In genomic region chr17:75565618-75566017, GRCh38 we compare ENCODE assay signal across 21 cellular contexts. TPM values are rescaled to one million over a fixed set of nuclear protein-coding genes. Genes with fewer than 3 reads are reported as not detected.
DNase-seq lines count a peak whose midpoint lies in the region; ATAC-seq, FAIRE-seq and TF ChIP-seq lines count a peak whose summit lies in the region.
"Had no signal": no experiment of that assay in that cellular context is flagged by ENCODE, and none has a peak within 500 bp of the region (broad histone marks: within the 10 kb centered on the region; RNA-seq: fewer than 3 reads in every experiment).

No MANE protein-coding gene starts in this region.

- peak overlapping the region; percentile 29 to 52 for H3K27ac Mint-ChIP-seq in natural killer cell
- peak overlapping the region in 1 of 2 donors; percentile 57 for H3K27ac Mint-ChIP-seq in natural killer cell treated with Interleukin-12 subunit alpha and Interleukin-12 subunit beta and Interleukin-15 and Interleukin-18, amount 100 ng/mL, for 72 hours
- peak overlapping the region; percentile 67 for H3K27ac Mint-ChIP-seq in neural progenitor cell
- H3K27ac Mint-ChIP-seq in T-helper 2 cell treated with Interferon-gamma antibody and Interleukin-4, amounts not matched to agents 5 μg/mL and 100 μg/mL, for 36 hours: no peak overlapping the region
- H3K27ac Mint-ChIP-seq in activated CD8-positive, alpha-beta memory T cell treated with anti-CD3 and anti-CD28 coated beads, Interleukin-2, amount 10 ng/mL, durations not matched to agents 7 days and 5 days: no peak overlapping the region
- H3K27ac Mint-ChIP-seq: HFFc6 had no signal

- no peaks in the 10 kb centered on the region for H3K27me3 Mint-ChIP-seq in natural killer cell (ENCODE audit: low read depth in 2 of 2)
- no peaks in the 10 kb centered on the region for H3K27me3 Mint-ChIP-seq in natural killer cell treated with Interleukin-12 subunit alpha and Interleukin-12 subunit beta and Interleukin-15 and Interleukin-18, amount 100 ng/mL, for 72 hours
- no peaks in the 10 kb centered on the region for H3K27me3 Mint-ChIP-seq in neural progenitor cell (ENCODE audit: insufficient read depth, low read depth)
- H3K27me3 Mint-ChIP-seq in T-helper 2 cell treated with Interferon-gamma antibody and Interleukin-4, amounts not matched to agents 5 μg/mL and 100 μg/mL, for 36 hours (ENCODE audit: low read depth): no peaks in the 10 kb centered on the region
- no peaks in the 10 kb centered on the region for H3K27me3 Mint-ChIP-seq in activated CD8-positive, alpha-beta memory T cell treated with anti-CD3 and anti-CD28 coated beads, Interleukin-2, amount 10 ng/mL, durations not matched to agents 7 days and 5 days

- no peaks in the 10 kb centered on the region for H3F3A ChIP-seq in neural progenitor cell (ENCODE audit: low read depth)

- no peak overlapping the region for H3K9ac ChIP-seq in neural progenitor cell

- H4K20me1 ChIP-seq in neural progenitor cell (ENCODE audit: low read depth): no peaks in the 10 kb centered on the region

- no peak overlapping the region for H3K27ac ChIP-seq in neural progenitor cell
- H3K27ac ChIP-seq: HL-60 had no signal

- H3K4me3 Mint-ChIP-seq in natural killer cell (no peak overlapping the region), neural progenitor cell (no peak overlapping the region)
- no peak overlapping the region for H3K4me3 Mint-ChIP-seq in natural killer cell treated with Interleukin-12 subunit alpha and Interleukin-12 subunit beta and Interleukin-15 and Interleukin-18, amount 100 ng/mL, for 72 hours
- no peak overlapping the region for H3K4me3 Mint-ChIP-seq in T-helper 2 cell treated with Interferon-gamma antibody and Interleukin-4, amounts not matched to agents 5 μg/mL and 100 μg/mL, for 36 hours
- H3K4me3 Mint-ChIP-seq in activated CD8-positive, alpha-beta memory T cell treated with anti-CD3 and anti-CD28 coated beads, Interleukin-2, amount 10 ng/mL, durations not matched to agents 7 days and 5 days: no peak overlapping the region
- H3K4me3 Mint-ChIP-seq: CD14-positive monocyte, HFFc6 had no signal

- intact Hi-C loops in natural killer cell (cut with micrococcal nuclease): no loop called here

- no peak overlapping the region for H2AFZ ChIP-seq in neural progenitor cell (replicated peaks)

- TF ChIP-seq CTCF in natural killer cell (IDR thresholded peaks at IDR 0.05): no peak
- TF ChIP-seq CTCF in bronchial epithelial cell (IDR thresholded peaks at IDR 0.05; ENCODE audit: insufficient read depth, low read length, severe bottlenecking): no peak
- TF ChIP-seq CTCF in neural progenitor cell (IDR thresholded peaks at IDR 0.05): no peak

- H3K36me3 Mint-ChIP-seq in natural killer cell: no peaks in the 10 kb centered on the region
- no peaks in the 10 kb centered on the region for H3K36me3 Mint-ChIP-seq in natural killer cell treated with Interleukin-12 subunit alpha and Interleukin-12 subunit beta and Interleukin-15 and Interleukin-18, amount 100 ng/mL, for 72 hours
- no peaks in the 10 kb centered on the region for H3K36me3 Mint-ChIP-seq in neural progenitor cell
- H3K36me3 Mint-ChIP-seq in T-helper 2 cell treated with Interferon-gamma antibody and Interleukin-4, amounts not matched to agents 5 μg/mL and 100 μg/mL, for 36 hours (ENCODE audit: low read depth): no peaks in the 10 kb centered on the region
- H3K36me3 Mint-ChIP-seq in activated CD8-positive, alpha-beta memory T cell treated with anti-CD3 and anti-CD28 coated beads, Interleukin-2, amount 10 ng/mL, durations not matched to agents 7 days and 5 days: no peaks in the 10 kb centered on the region
- H3K36me3 Mint-ChIP-seq: CD14-positive monocyte had no signal

- H3K9me3 Mint-ChIP-seq in natural killer cell (no peaks in the 10 kb centered on the region), neural progenitor cell (no peaks in the 10 kb centered on the region)
- no peaks in the 10 kb centered on the region for H3K9me3 Mint-ChIP-seq in natural killer cell treated with Interleukin-12 subunit alpha and Interleukin-12 subunit beta and Interleukin-15 and Interleukin-18, amount 100 ng/mL, for 72 hours
- H3K9me3 Mint-ChIP-seq in T-helper 2 cell treated with Interferon-gamma antibody and Interleukin-4, amounts not matched to agents 5 μg/mL and 100 μg/mL, for 36 hours: no peaks in the 10 kb centered on the region
- H3K9me3 Mint-ChIP-seq in activated CD8-positive, alpha-beta memory T cell treated with anti-CD3 and anti-CD28 coated beads, Interleukin-2, amount 10 ng/mL, durations not matched to agents 7 days and 5 days (ENCODE audit: low read depth): no peaks in the 10 kb centered on the region
- H3K9me3 Mint-ChIP-seq: CD14-positive monocyte, HFFc6 had no signal

- no peak for ATAC-seq in natural killer cell
- ATAC-seq in natural killer cell treated with Interleukin-12 subunit alpha and Interleukin-12 subunit beta and Interleukin-15 and Interleukin-18, amount 100 ng/mL, for 72 hours: no peak
- ATAC-seq in GM18519 (IDR thresholded peaks at IDR 0.05; ENCODE audit: low FRiP score, unreplicated experiment): no peak
- no peak for ATAC-seq in activated CD8-positive, alpha-beta memory T cell treated with anti-CD3 and anti-CD28 coated beads, Interleukin-2, amount 10 ng/mL, durations not matched to agents 7 days and 5 days

- H3K4me3 ChIP-seq in bronchial epithelial cell (ENCODE audit: low read depth, low read length) (no peak overlapping the region), neural progenitor cell (no peak overlapping the region)

- no peaks in the 10 kb centered on the region for H3K9me3 ChIP-seq in neural progenitor cell (ENCODE audit: low read depth)

- no peaks in the 10 kb centered on the region for H3K4me1 ChIP-seq in neural progenitor cell

- no peak overlapping the region for H3K4me2 ChIP-seq in neural progenitor cell

- H3K36me3 ChIP-seq in bronchial epithelial cell (ENCODE audit: control insufficient read depth, insufficient read depth, low read length) (peaks cover 16% of the 10 kb centered on the region), neural progenitor cell (no peaks in the 10 kb centered on the region)

- FAIRE-seq in bronchial epithelial cell (lab: Jason Lieb, UNC): peak; percentile 83

- H3K27me3 ChIP-seq in bronchial epithelial cell (ENCODE audit: control insufficient read depth, insufficient read depth, low read length) (no peaks in the 10 kb centered on the region), neural progenitor cell (no peaks in the 10 kb centered on the region)

- H3K4me1 Mint-ChIP-seq in natural killer cell (peaks cover 0 to 6% of the 10 kb centered on the region in 2 donors), neural progenitor cell (peaks cover 15% of the 10 kb centered on the region)
- H3K4me1 Mint-ChIP-seq in natural killer cell treated with Interleukin-12 subunit alpha and Interleukin-12 subunit beta and Interleukin-15 and Interleukin-18, amount 100 ng/mL, for 72 hours (ENCODE audit: low read depth in 2 of 2): peaks cover 0 to 8% of the 10 kb centered on the region in 2 donors
- H3K4me1 Mint-ChIP-seq in T-helper 2 cell treated with Interferon-gamma antibody and Interleukin-4, amounts not matched to agents 5 μg/mL and 100 μg/mL, for 36 hours (ENCODE audit: low read depth): no peaks in the 10 kb centered on the region
- peaks cover under 1% of the 10 kb centered on the region for H3K4me1 Mint-ChIP-seq in activated CD8-positive, alpha-beta memory T cell treated with anti-CD3 and anti-CD28 coated beads, Interleukin-2, amount 10 ng/mL, durations not matched to agents 7 days and 5 days

- no peak for DNase-seq in natural killer cell
- DNase-seq in natural killer cell treated with Interleukin-12 subunit alpha and Interleukin-12 subunit beta and Interleukin-15 and Interleukin-18, amount 100 ng/mL, for 72 hours (ENCODE audit: low spot score): no peak
- no peak for DNase-seq in bronchial epithelial cell (ENCODE audit: low read depth)
- DNase-seq in neural progenitor cell (ENCODE audit: low spot score): no peak
- DNase-seq in D341Med (ENCODE audit: low spot score): no peak
- DNase-seq in T-helper 2 cell treated with Interferon-gamma antibody and Interleukin-4, amounts not matched to agents 5 μg/mL and 100 μg/mL, for 36 hours (ENCODE audit: low spot score): no peak
- DNase-seq in activated CD8-positive, alpha-beta memory T cell treated with anti-CD3 and anti-CD28 coated beads, Interleukin-2, amount 10 ng/mL, durations not matched to agents 7 days and 5 days: no peak
- DNase-seq: GF-D8, H7, KBM-7, NCI-H1048, NCI-H1417 treated with DMSO at 0.1 percent for 48 hours, NCI-H187 treated with DMSO at 0.1 percent for 48 hours, NCI-H2107, NCI-H446 treated with DMSO at 0.1 percent for 48 hours, NCI-H526 treated with DMSO at 0.1 percent for 48 hours, OCI-M1 had no signal

- CTCF ChIA-PET in activated CD8-positive, alpha-beta memory T cell treated with anti-CD3 and anti-CD28 coated beads, Interleukin-2, amount 10 ng/mL, durations not matched to agents 7 days and 5 days (lab: Charles Lee): interaction anchor here (0.8 to 1.0 kb wide), 2 partner anchors 23 to 67 kb away, joined by 3 read pairs; partner anchors contain the start of gene SMIM5

- H3K79me2 ChIP-seq in neural progenitor cell (ENCODE audit: low read depth): no peaks in the 10 kb centered on the region

RNA-seq across cellular contexts. Expression of gene MYO15B, which starts 22.0 kb away (rescaled TPM):
- 100 to 1,000 TPM; 336 to 372 (median 339) TPM for total RNA-seq in natural killer cell
- 10 to 100 TPM; 49.0 to 66.7 TPM for total RNA-seq in natural killer cell treated with Interleukin-12 subunit alpha and Interleukin-12 subunit beta and Interleukin-15 and Interleukin-18, amount 100 ng/mL, for 72 hours
- total RNA-seq in bronchial epithelial cell: 1.6 and 3.6 TPM in 2 replicates
- total RNA-seq in neural progenitor cell (ENCODE audit: low replicate concordance): 10.2 and 17.1 TPM in 2 replicates
- total RNA-seq in activated CD8-positive, alpha-beta memory T cell treated with anti-CD3 and anti-CD28 coated beads, Interleukin-2, amount 10 ng/mL, durations not matched to agents 7 days and 5 days: 10 to 100 TPM; 12.4 to 25.6 TPM

RNA-seq across cellular contexts. Expression of gene LLGL2, which starts 40.1 kb away (rescaled TPM):
- 100 to 1,000 TPM; 229 to 302 (median 244) TPM for total RNA-seq in natural killer cell
- total RNA-seq in natural killer cell treated with Interleukin-12 subunit alpha and Interleukin-12 subunit beta and Interleukin-15 and Interleukin-18, amount 100 ng/mL, for 72 hours: 10 to 100 TPM; 21.4 to 34.1 TPM
- 44.5 and 63.9 TPM in 2 replicates for total RNA-seq in bronchial epithelial cell
- 16.6 and 60.2 TPM in 2 replicates for total RNA-seq in neural progenitor cell (ENCODE audit: low replicate concordance)
- total RNA-seq in activated CD8-positive, alpha-beta memory T cell treated with anti-CD3 and anti-CD28 coated beads, Interleukin-2, amount 10 ng/mL, durations not matched to agents 7 days and 5 days: 10 to 100 TPM; 15.7 to 30.5 TPM

RNA-seq across cellular contexts. Expression of gene TSEN54, which starts 49.3 kb away (rescaled TPM):
- total RNA-seq in natural killer cell (100 to 1,000 TPM; 180 to 224 (median 186) TPM), bronchial epithelial cell (16.3 and 25.3 TPM in 2 replicates), neural progenitor cell (ENCODE audit: low replicate concordance) (20.5 and 47.8 TPM in 2 replicates)
- 100 to 1,000 TPM in 1 of 2 donors, 10 to 100 TPM in 1; 37.5 to 106 TPM for total RNA-seq in natural killer cell treated with Interleukin-12 subunit alpha and Interleukin-12 subunit beta and Interleukin-15 and Interleukin-18, amount 100 ng/mL, for 72 hours
- total RNA-seq in activated CD8-positive, alpha-beta memory T cell treated with anti-CD3 and anti-CD28 coated beads, Interleukin-2, amount 10 ng/mL, durations not matched to agents 7 days and 5 days: 10 to 100 TPM; 92.0 to 97.7 TPM

RNA-seq across cellular contexts. Expression of gene CASKIN2, which starts 50.3 kb away (rescaled TPM):
- total RNA-seq in natural killer cell (1 to 10 TPM in 2 of 3 donors, under 1 TPM in 1; 0.49 to 1.8 (median 1.7) TPM), bronchial epithelial cell (3.9 and 5.0 TPM in 2 replicates), neural progenitor cell (ENCODE audit: low replicate concordance) (5.7 and 12.6 TPM in 2 replicates)
- under 1 TPM; 0.33 to 0.98 TPM for total RNA-seq in natural killer cell treated with Interleukin-12 subunit alpha and Interleukin-12 subunit beta and Interleukin-15 and Interleukin-18, amount 100 ng/mL, for 72 hours
- 1 to 10 TPM; 2.3 to 4.5 TPM for total RNA-seq in activated CD8-positive, alpha-beta memory T cell treated with anti-CD3 and anti-CD28 coated beads, Interleukin-2, amount 10 ng/mL, durations not matched to agents 7 days and 5 days

Comparison
In these comparisons a context has a peak if more than half of its experiments do, and no peak if none do; other contexts are left out.
1. RNA of gene MYO15B, which starts 22.0 kb away (total RNA-seq): 336 to 372 TPM in natural killer cell; 49.0 to 66.7 TPM in natural killer cell treated with Interleukin-12 subunit alpha and Interleukin-12 subunit beta and Interleukin-15 and Interleukin-18, amount 100 ng/mL, for 72 hours, 12.4 to 25.6 TPM in activated CD8-positive, alpha-beta memory T cell treated with anti-CD3 and anti-CD28 coated beads, Interleukin-2, amount 10 ng/mL, durations not matched to agents 7 days and 5 days, 10.2 to 17.1 TPM in neural progenitor cell and 1.6 to 3.6 TPM in bronchial epithelial cell; every median in the first group is over 4 times any median in the second.
2. H3K27ac Mint-ChIP-seq: peak in natural killer cell (2 of 2) and neural progenitor cell (single experiment); none in T-helper 2 cell treated with Interferon-gamma antibody and Interleukin-4, amounts not matched to agents 5 μg/mL and 100 μg/mL, for 36 hours (single experiment) and activated CD8-positive, alpha-beta memory T cell treated with anti-CD3 and anti-CD28 coated beads, Interleukin-2, amount 10 ng/mL, durations not matched to agents 7 days and 5 days (single experiment).